In the genomic region with DNA sequence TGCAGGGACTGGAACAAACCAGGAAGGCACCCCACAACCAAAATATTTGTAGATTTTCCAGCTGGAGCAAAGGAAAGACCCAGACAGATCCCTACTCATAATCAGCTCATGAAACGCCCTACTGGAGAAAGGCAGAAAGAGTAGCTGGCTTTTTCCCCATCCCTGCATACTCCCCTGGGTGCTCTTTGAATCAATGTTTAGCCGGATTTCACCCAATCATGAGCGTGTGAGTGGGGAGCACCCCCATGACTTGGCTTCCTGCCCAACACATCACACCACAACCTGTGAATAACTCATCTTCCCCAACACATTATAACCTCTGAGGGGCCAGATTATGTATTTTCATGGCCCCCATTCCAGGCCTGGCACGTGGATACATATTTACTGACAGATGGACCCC, we compare ENCODE assay signal across 9 cellular contexts. TPM values are rescaled to one million over a fixed set of nuclear protein-coding genes. Genes with fewer than 3 reads are reported as not detected.
DNase-seq lines count a peak whose midpoint lies in the region; ATAC-seq, FAIRE-seq and TF ChIP-seq lines count a peak whose summit lies in the region.
"Had no signal": no experiment of that assay in that cellular context is flagged by ENCODE, and none has a peak within 500 bp of the region (broad histone marks: within the 10 kb centered on the region; RNA-seq: fewer than 3 reads in every experiment).

No MANE protein-coding gene starts in this region.

- FAIRE-seq in urothelium cell line (lab: Jason Lieb, UNC) = no peak

- H3K4me3 ChIP-seq in heart right ventricle = no peak overlapping the region
- H3K4me3 ChIP-seq: SK-N-MC had no signal

- H3K36me3 ChIP-seq in heart right ventricle = no peaks in the 10 kb centered on the region

- ATAC-seq in HG03442 (IDR thresholded peaks at IDR 0.05; ENCODE audit: unreplicated experiment) = peak; percentile 17
- no peak for ATAC-seq in heart right ventricle

- H3K27me3 ChIP-seq in heart right ventricle = peaks cover 0 to 10% (median 3%) of the 10 kb centered on the region in 7 donors

- 71 to 83% methylated on average over 4 of the region's 4 CpGs for WGBS in heart right ventricle, 2 donors

- TF ChIP-seq CTCF in heart right ventricle (IDR thresholded peaks at IDR 0.05) = no peak

- peaks cover 0 to 26% (median 0%) of the 10 kb centered on the region in 9 donors for H3K4me1 ChIP-seq in heart right ventricle

- no peak overlapping the region for H3K27ac ChIP-seq in heart right ventricle
- H3K27ac ChIP-seq: SK-N-MC had no signal

- intact Hi-C loops in heart right ventricle (cut with DNase I) = loop anchor here in 4 of 10 donors (2.0 to 10.0 kb wide), 4 partner anchors 192 to 376 kb away; no protein-coding TSS in a partner anchor

- peak; percentile 80 for DNase-seq in activated CD4-positive, alpha-beta T cell treated with anti-CD3 and anti-CD28 coated beads for 48 hours
- peak; percentile 49 for DNase-seq in effector CD4-positive, alpha-beta T cell
- peak; percentile 59 for DNase-seq in stimulated activated CD8-positive, alpha-beta memory T cell treated with anti-CD3 and anti-CD28 coated beads, Interleukin-7, amount 100 ng/mL, for 4 hours (ENCODE audit: low read depth in 2 of 2)
- DNase-seq in heart right ventricle (no peak), urothelium cell line (ENCODE audit: low spot score) (no peak), SW480 (ENCODE audit: low spot score) (no peak)

- H3K9me3 ChIP-seq in heart right ventricle = no peaks in the 10 kb centered on the region

RNA-seq across cellular contexts. Expression of gene SLC14A1, which starts 35.1 kb away (rescaled TPM):
- total RNA-seq in heart right ventricle = 10 to 100 TPM in 8 of 10 donors, 1 to 10 TPM in 2; 5.7 to 29.7 (median 12.7) TPM
- polyA plus RNA-seq in heart right ventricle = 10 to 100 TPM in 1 of 2 donors, 1 to 10 TPM in 1; 5.6 to 20.4 TPM
- total RNA-seq: epithelial cell of proximal tubule had no signal

Comparison
In these comparisons a context has a peak if more than half of its experiments do, and no peak if none do; other contexts are left out.
1. DNase-seq: peak in activated CD4-positive, alpha-beta T cell treated with anti-CD3 and anti-CD28 coated beads for 48 hours (single experiment), effector CD4-positive, alpha-beta T cell (single experiment) and stimulated activated CD8-positive, alpha-beta memory T cell treated with anti-CD3 and anti-CD28 coated beads, Interleukin-7, amount 100 ng/mL, for 4 hours (2 of 2); none in heart right ventricle (0 of 2), urothelium cell line (single experiment) and SW480 (single experiment).